In genomic region chr6:17475845-17476244, GRCh38 we compare ENCODE assay signal across 19 cellular contexts.
A peak's percentile ranks its signal among the peaks of the same experiment; 100 is the strongest.
DNase-seq lines count a peak whose midpoint lies in the region; ATAC-seq and TF ChIP-seq lines count a peak whose summit lies in the region.
"Had no signal": no experiment of that assay in that cellular context is flagged by ENCODE, and none has a peak within 500 bp of the region (broad histone marks: within the 10 kb centered on the region; RNA-seq: fewer than 3 reads in every experiment).

No MANE protein-coding gene starts in this region.

- H3K4me3 ChIP-seq in SK-N-SH (ENCODE audit: low read depth in 2 of 2, low read length in 1 of 2): no peak overlapping the region
- no peak overlapping the region for H3K4me3 ChIP-seq in esophagus muscularis mucosa
- H3K4me3 ChIP-seq in gastrocnemius medialis: no peak overlapping the region
- H3K4me3 ChIP-seq in lower leg skin (ENCODE audit: low read depth, poor library complexity, severe bottlenecking): no peak overlapping the region
- H3K4me3 ChIP-seq: A549, PC-9, SJCRH30 had no signal

- H3K9me2 ChIP-seq in SK-N-SH: no peaks in the 10 kb centered on the region

- H3K79me2 ChIP-seq in SK-N-SH (ENCODE audit: insufficient read depth): no peaks in the 10 kb centered on the region

- in situ Hi-C loops in gastrocnemius medialis (cut with MboI; ENCODE audit: low sequenced_read_pairs in 4 of 4): loop anchor here in 2 of 4 donors (10.0 to 25.0 kb wide), 2 partner anchors 189 to 191 kb away; partner anchors contain the start of gene RBM24 (in 2 of the 2)

- 48% methylated on average over 3 of the region's 3 CpGs for WGBS in SK-N-SH (ENCODE audit: low lambda C conversion rate)
- 85% methylated on average over 3 of the region's 3 CpGs for WGBS in esophagus muscularis mucosa
- WGBS in lower leg skin, 2 donors: 94 to 95% methylated on average over 3 of the region's 3 CpGs

- H4K20me1 ChIP-seq in SK-N-SH (ENCODE audit: insufficient read depth): no peaks in the 10 kb centered on the region

- H3K4me2 ChIP-seq in SK-N-SH: no peak overlapping the region
- H3K4me2 ChIP-seq: A549, PC-9 had no signal

- H3K4me1 ChIP-seq in SK-N-SH (ENCODE audit: control insufficient read depth in 1 of 2, insufficient read depth in 2 of 2, low read depth in 1 of 2, low read length in 1 of 2) (peaks cover 13 to 26% of the 10 kb centered on the region in 2 experiments; a peak in 3 of 4 replicates), esophagus muscularis mucosa (peaks cover 18 to 70% (median 69%) of the 10 kb centered on the region in 4 donors), gastrocnemius medialis (peaks cover 63 to 72% of the 10 kb centered on the region in 2 donors)
- H3K4me1 ChIP-seq: BE2C had no signal

- H3K36me3 ChIP-seq in SK-N-SH (replicated peaks in 1 of 2; ENCODE audit: control insufficient read depth in 1 of 2, insufficient read depth in 2 of 2, low read length in 1 of 2) (no peaks in the 10 kb centered on the region), esophagus muscularis mucosa (no peaks in the 10 kb centered on the region), gastrocnemius medialis (no peaks in the 10 kb centered on the region)
- H3K36me3 ChIP-seq: BE2C, SJCRH30 had no signal

- peak; percentile 40 for ATAC-seq in SK-N-SH treated with all-trans-retinoic acid at 6 μM for 48 hours
- ATAC-seq in gastrocnemius medialis: no peak
- ATAC-seq: A549 had no signal

- DNase-seq in SK-N-SH (no peak), NCI-H446 treated with DMSO at 0.1 percent for 48 hours (lab: John Stamatoyannopoulos, UW) (peak; percentile 89), esophagus muscularis mucosa (ENCODE audit: extremely low spot score) (no peak), gastrocnemius medialis (no peak), SHP77 treated with DMSO at 0.1 percent for 48 hours (lab: John Stamatoyannopoulos, UW) (no peak), kidney glomerular epithelial cell (lab: John Stamatoyannopoulos, UW) (no peak), lower leg skin (ENCODE audit: low spot score in 2 of 2) (no peak)
- DNase-seq: BE2C, DMS53, GDM1, NCI-H1105, NCI-H146, NCI-H226, NCI-H526 treated with DMSO at 0.1 percent for 48 hours, PC-9, SJCRH30 had no signal

- TF ChIP-seq CTCF in SK-N-SH (IDR thresholded peaks at IDR 0.05): no peak
- no peak for TF ChIP-seq CTCF in esophagus muscularis mucosa (IDR thresholded peaks at IDR 0.05)
- TF ChIP-seq CTCF in gastrocnemius medialis (IDR thresholded peaks at IDR 0.05 in 4 of 5, conservative IDR thresholded peaks at IDR 0.05 in 1 of 5): no peak
- no peak for TF ChIP-seq CTCF in lower leg skin (IDR thresholded peaks at IDR 0.05)

- H2AFZ ChIP-seq in SK-N-SH (ENCODE audit: low read depth): no peak overlapping the region
- H2AFZ ChIP-seq: PC-9 had no signal

- H3K27me3 ChIP-seq in SK-N-SH (ENCODE audit: insufficient read depth) (no peaks in the 10 kb centered on the region), esophagus muscularis mucosa (no peaks in the 10 kb centered on the region), gastrocnemius medialis (no peaks in the 10 kb centered on the region)
- H3K27me3 ChIP-seq: BE2C, SJCRH30 had no signal

- H3K9ac ChIP-seq in SK-N-SH: no peak overlapping the region

- TF ChIP-seq POLR2A in esophagus muscularis mucosa (IDR thresholded peaks at IDR 0.05; ENCODE audit: low read depth): no peak
- no peak for TF ChIP-seq POLR2A in gastrocnemius medialis (IDR thresholded peaks at IDR 0.05)
- no peak for TF ChIP-seq POLR2A in lower leg skin (IDR thresholded peaks at IDR 0.05)

- TF ChIP-seq RAD21 in SK-N-SH (IDR thresholded peaks at IDR 0.05; ENCODE audit: low read length): no peak

- H3K9me3 ChIP-seq in SK-N-SH (no peaks in the 10 kb centered on the region), esophagus muscularis mucosa (no peaks in the 10 kb centered on the region), gastrocnemius medialis (no peaks in the 10 kb centered on the region)
- H3K9me3 ChIP-seq: A549, BE2C, SJCRH30 had no signal

- intact Hi-C loops in esophagus muscularis mucosa (cut with DNase I) (no loop called here), gastrocnemius medialis (cut with DNase I; ENCODE audit: low total_unique reads) (no loop called here), lower leg skin (cut with DNase I; ENCODE audit: low total_unique reads) (loop anchor here (5.0 kb wide), 1 partner anchor 919 kb away; no protein-coding TSS in a partner anchor)

- H3F3A ChIP-seq in SK-N-SH (replicated peaks; ENCODE audit: insufficient read depth): peaks cover 3% of the 10 kb centered on the region

- CTCF ChIA-PET in SK-N-SH (lab: Yijun Ruan, JAX): interaction anchor here (1.2 kb wide), 2 partner anchors 10 to 12 kb away, joined by 3 to 4 read pairs; no protein-coding TSS in a partner anchor

- POLR2A ChIA-PET in SK-N-SH (lab: Yijun Ruan, JAX): no interaction called here

- H3K27ac ChIP-seq in SK-N-SH (ENCODE audit: low read depth in 2 of 2, low read length in 1 of 2) (peak overlapping the region in 1 of 2 experiments; percentile 69; a peak in 1 of 4 replicates), esophagus muscularis mucosa (replicated peaks in 1 of 4) (peak overlapping the region; percentile 84 to 85 (median 85)), gastrocnemius medialis (peak overlapping the region; percentile 93 to 98 (median 95))
- H3K27ac ChIP-seq: A549, PC-9, RWPE1, SJCRH30 had no signal

- TF ChIP-seq EP300 in SK-N-SH (IDR thresholded peaks at IDR 0.05; ENCODE audit: borderline replicate concordance in 1 of 2, low read depth in 1 of 2, low read length in 1 of 2): peak in 1 of 2 experiments; percentile 41; a peak in 1 of 4 replicates
- no peak for TF ChIP-seq EP300 in esophagus muscularis mucosa (IDR thresholded peaks at IDR 0.05)

TF ChIP-seq in SK-N-SH treated with all-trans-retinoic acid at 6 μM for 48 hours, 23 proteins besides CTCF, POLR2A, EP300 and RAD21 (continues in another document):
- TF ChIP-seq ZC3H10 (CRISPR knock-in tag; IDR thresholded peaks at IDR 0.05) (peak; percentile 78), ARNTL (CRISPR knock-in tag; IDR thresholded peaks at IDR 0.05; ENCODE audit: borderline replicate concordance, low read depth) (no peak), CSDC2 (CRISPR knock-in tag; IDR thresholded peaks at IDR 0.05) (no peak), CSRNP3 (CRISPR knock-in tag; IDR thresholded peaks at IDR 0.05) (no peak), ISL1 (CRISPR knock-in tag; IDR thresholded peaks at IDR 0.05) (peak; percentile 44), GLIS3 (CRISPR knock-in tag; IDR thresholded peaks at IDR 0.05) (no peak), ZNF8 (CRISPR knock-in tag; IDR thresholded peaks at IDR 0.05) (no peak), TOX (CRISPR knock-in tag; IDR thresholded peaks at IDR 0.05; ENCODE audit: borderline replicate concordance) (peak; percentile 52; the same call in 1 of the 2 replicates), ZFP30 (CRISPR knock-in tag; IDR thresholded peaks at IDR 0.05) (no peak), ESRRG (CRISPR knock-in tag; IDR thresholded peaks at IDR 0.05) (no peak)

TF ChIP-seq in SK-N-SH, 30 proteins besides CTCF, POLR2A, EP300 and RAD21:
- TF ChIP-seq USF2 (IDR thresholded peaks at IDR 0.05; ENCODE audit: borderline replicate concordance, low read depth, low read length) (no peak), FOSL2 (IDR thresholded peaks at IDR 0.05; ENCODE audit: borderline replicate concordance, low read depth) (no peak), JUND (IDR thresholded peaks at IDR 0.05) (no peak), NRF1 (IDR thresholded peaks at IDR 0.05; ENCODE audit: low read depth, low read length) (no peak), GABPA (IDR thresholded peaks at IDR 0.05; ENCODE audit: low read depth) (no peak), PBX3 (IDR thresholded peaks at IDR 0.05) (no peak), ZBTB33 (IDR thresholded peaks at IDR 0.05; ENCODE audit: borderline replicate concordance, low read depth) (no peak), POLR2AphosphoS5 (IDR thresholded peaks at IDR 0.05; ENCODE audit: low read depth, low read length) (no peak), RXRA (IDR thresholded peaks at IDR 0.05; ENCODE audit: borderline replicate concordance, low read depth) (no peak), RCOR1 (IDR thresholded peaks at IDR 0.05; ENCODE audit: low read length) (no peak), MXI1 (IDR thresholded peaks at IDR 0.05; ENCODE audit: low read depth, low read length) (no peak), TCF12 (IDR thresholded peaks at IDR 0.05) (no peak), FOXM1 (IDR thresholded peaks at IDR 0.05; ENCODE audit: low read depth) (no peak)
